ENCODE assay signal across 2 cellular contexts in genomic region chr11:64760759-64761417, GRCh38.
TF ChIP-seq lines count a peak whose summit lies in the region.

No MANE protein-coding gene starts in this region.

TF ChIP-seq in A549, 52 proteins besides CTCF, POLR2A, EP300 and RAD21 (continued from another document):
- TF ChIP-seq, protein P1, sequence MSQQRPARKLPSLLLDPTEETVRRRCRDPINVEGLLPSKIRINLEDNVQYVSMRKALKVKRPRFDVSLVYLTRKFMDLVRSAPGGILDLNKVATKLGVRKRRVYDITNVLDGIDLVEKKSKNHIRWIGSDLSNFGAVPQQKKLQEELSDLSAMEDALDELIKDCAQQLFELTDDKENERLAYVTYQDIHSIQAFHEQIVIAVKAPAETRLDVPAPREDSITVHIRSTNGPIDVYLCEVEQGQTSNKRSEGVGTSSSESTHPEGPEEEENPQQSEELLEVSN (IDR thresholded peaks at IDR 0.05; ENCODE audit: borderline replicate concordance, low read depth), result no peak
- TF ChIP-seq, protein P2, sequence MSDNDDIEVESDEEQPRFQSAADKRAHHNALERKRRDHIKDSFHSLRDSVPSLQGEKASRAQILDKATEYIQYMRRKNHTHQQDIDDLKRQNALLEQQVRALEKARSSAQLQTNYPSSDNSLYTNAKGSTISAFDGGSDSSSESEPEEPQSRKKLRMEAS (IDR thresholded peaks at IDR 0.05), result no peak
- TF ChIP-seq, protein P3, sequence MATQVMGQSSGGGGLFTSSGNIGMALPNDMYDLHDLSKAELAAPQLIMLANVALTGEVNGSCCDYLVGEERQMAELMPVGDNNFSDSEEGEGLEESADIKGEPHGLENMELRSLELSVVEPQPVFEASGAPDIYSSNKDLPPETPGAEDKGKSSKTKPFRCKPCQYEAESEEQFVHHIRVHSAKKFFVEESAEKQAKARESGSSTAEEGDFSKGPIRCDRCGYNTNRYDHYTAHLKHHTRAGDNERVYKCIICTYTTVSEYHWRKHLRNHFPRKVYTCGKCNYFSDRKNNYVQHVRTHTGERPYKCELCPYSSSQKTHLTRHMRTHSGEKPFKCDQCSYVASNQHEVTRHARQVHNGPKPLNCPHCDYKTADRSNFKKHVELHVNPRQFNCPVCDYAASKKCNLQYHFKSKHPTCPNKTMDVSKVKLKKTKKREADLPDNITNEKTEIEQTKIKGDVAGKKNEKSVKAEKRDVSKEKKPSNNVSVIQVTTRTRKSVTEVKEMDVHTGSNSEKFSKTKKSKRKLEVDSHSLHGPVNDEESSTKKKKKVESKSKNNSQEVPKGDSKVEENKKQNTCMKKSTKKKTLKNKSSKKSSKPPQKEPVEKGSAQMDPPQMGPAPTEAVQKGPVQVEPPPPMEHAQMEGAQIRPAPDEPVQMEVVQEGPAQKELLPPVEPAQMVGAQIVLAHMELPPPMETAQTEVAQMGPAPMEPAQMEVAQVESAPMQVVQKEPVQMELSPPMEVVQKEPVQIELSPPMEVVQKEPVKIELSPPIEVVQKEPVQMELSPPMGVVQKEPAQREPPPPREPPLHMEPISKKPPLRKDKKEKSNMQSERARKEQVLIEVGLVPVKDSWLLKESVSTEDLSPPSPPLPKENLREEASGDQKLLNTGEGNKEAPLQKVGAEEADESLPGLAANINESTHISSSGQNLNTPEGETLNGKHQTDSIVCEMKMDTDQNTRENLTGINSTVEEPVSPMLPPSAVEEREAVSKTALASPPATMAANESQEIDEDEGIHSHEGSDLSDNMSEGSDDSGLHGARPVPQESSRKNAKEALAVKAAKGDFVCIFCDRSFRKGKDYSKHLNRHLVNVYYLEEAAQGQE (IDR thresholded peaks at IDR 0.05), result no peak
- TF ChIP-seq GATA3 (IDR thresholded peaks at IDR 0.05; ENCODE audit: borderline replicate concordance) (no peak), JUN (IDR thresholded peaks at IDR 0.05) (peak in 1 of 2 experiments; percentile 29; a peak in 3 of 5 replicates), HOXB13 (CRISPR knock-in tag; IDR thresholded peaks at IDR 0.05; ENCODE audit: low read depth) (no peak)

TF ChIP-seq in HEK293, 187 proteins besides CTCF, POLR2A, EP300 and RAD21 (continued from another document):
- TF ChIP-seq, protein P4, sequence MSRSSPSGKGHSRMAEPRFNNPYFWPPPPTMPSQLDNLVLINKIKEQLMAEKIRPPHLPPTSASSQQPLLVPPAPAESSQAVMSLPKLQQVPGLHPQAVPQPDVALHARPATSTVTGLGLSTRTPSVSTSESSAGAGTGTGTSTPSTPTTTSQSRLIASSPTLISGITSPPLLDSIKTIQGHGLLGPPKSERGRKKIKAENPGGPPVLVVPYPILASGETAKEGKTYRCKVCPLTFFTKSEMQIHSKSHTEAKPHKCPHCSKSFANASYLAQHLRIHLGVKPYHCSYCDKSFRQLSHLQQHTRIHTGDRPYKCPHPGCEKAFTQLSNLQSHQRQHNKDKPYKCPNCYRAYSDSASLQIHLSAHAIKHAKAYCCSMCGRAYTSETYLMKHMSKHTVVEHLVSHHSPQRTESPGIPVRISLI (tag by site-specific recombination; IDR thresholded peaks at IDR 0.05), result 0 out of 2 replicates have a peak, but pooled peaks have one; percentile 31
- TF ChIP-seq ZNF596 (tag by site-specific recombination; IDR thresholded peaks at IDR 0.05), result no peak
- TF ChIP-seq MZF1 (tag by site-specific recombination; IDR thresholded peaks at IDR 0.05; ENCODE audit: borderline replicate concordance), result no peak
- TF ChIP-seq ZNF211 (tag by site-specific recombination; IDR thresholded peaks at IDR 0.05; ENCODE audit: low read depth), result no peak
- peak; percentile 96 for TF ChIP-seq ZNF768 (tag by site-specific recombination; IDR thresholded peaks at IDR 0.05)
- TF ChIP-seq SCRT1 (tag by site-specific recombination; IDR thresholded peaks at IDR 0.05; ENCODE audit: borderline replicate concordance), result no peak
- TF ChIP-seq ZNF10 (tag by site-specific recombination; IDR thresholded peaks at IDR 0.05), result peak; percentile 90
- TF ChIP-seq ZNF510 (tag by site-specific recombination; IDR thresholded peaks at IDR 0.05; ENCODE audit: insufficient replicate concordance), result no peak
TF ChIP-seq in HEK293: peak in this region for 3.
